Comparison of ENCODE assay signal across 25 cellular contexts in genomic region chr7:155935726-155936125, GRCh38.
"Had no signal": no experiment of that assay in that cellular context is flagged by ENCODE, and none has a peak within 500 bp of the region (broad histone marks: within the 10 kb centered on the region; RNA-seq: fewer than 3 reads in every experiment).

No MANE protein-coding gene starts in this region.

- H3K4me3 ChIP-seq: ascending aorta, cardiac muscle cell, K562, SJSA1 had no signal

- H3K9me3 ChIP-seq: ascending aorta, SJSA1 had no signal

- H3K27ac ChIP-seq: ascending aorta, cardiac muscle cell, SJSA1 had no signal

- H3K36me3 ChIP-seq: ascending aorta, cardiac muscle cell, SJSA1 had no signal

- H3K4me1 ChIP-seq: ascending aorta, SJSA1 had no signal

- H3K27me3 ChIP-seq: ascending aorta, cardiac muscle cell had no signal

- DNase-seq: activated CD4-positive, alpha-beta memory T cell treated with anti-CD3 and anti-CD28 coated beads for 36 hours; activated CD4-positive, alpha-beta T cell treated with anti-CD3 and anti-CD28 coated beads for 4 hours; activated CD4-positive, alpha-beta T cell treated with anti-CD3 and anti-CD28 coated beads, Interleukin-2, amount 50 U/mL, for 1 hour; activated gamma-delta T cell; activated naive CD4-positive, alpha-beta T cell treated with Interleukin-2 at 50 U/mL for 16 hours; activated naive CD8-positive, alpha-beta T cell treated with anti-CD3 and anti-CD28 coated beads, Interleukin-2, amount 10 ng/mL, durations not matched to agents 7 days and 5 days; activated T-cell treated with anti-CD3 and anti-CD28 coated beads, Interleukin-2, amount 50 U/mL, for 1 hour; activated T-cell treated with anti-CD3 and anti-CD28 coated beads, Interleukin-2, amount 50 U/mL, for 72 hours; amygdala; IMR-90; NCI-H1092 treated with DMSO at 0.1 percent for 48 hours; NCI-H146; NCI-H187 treated with DMSO at 0.1 percent for 48 hours; NCI-H2081; NCI-H2171 treated with DMSO at 0.1 percent for 48 hours; NCI-H226; NCI-H446 treated with DMSO at 0.1 percent for 48 hours; NCI-H524 treated with DMSO at 0.1 percent for 48 hours; RPMI8226; SHP77 treated with DMSO at 0.1 percent for 48 hours; SK-N-SH had no signal
